In genomic region chr2:166042768-166043390, GRCh38 we compare ENCODE assay signal across 12 cellular contexts.
"Had no signal": no experiment of that assay in that cellular context is flagged by ENCODE, and none has a peak within 500 bp of the region (broad histone marks: within the 10 kb centered on the region; RNA-seq: fewer than 3 reads in every experiment).

No MANE protein-coding gene starts in this region.

- H3K4me3 ChIP-seq: ascending aorta, dorsolateral prefrontal cortex, psoas muscle, sigmoid colon, thoracic aorta, upper lobe of right lung had no signal

- DNase-seq: activated CD4-positive, CD25-positive, alpha-beta regulatory T cell treated with anti-CD3 and anti-CD28 coated beads, Interleukin-2, amount 50 U/mL, for 72 hours; activated naive CD8-positive, alpha-beta T cell treated with anti-CD3 and anti-CD28 coated beads, Interleukin-2, amount 10 ng/mL, durations not matched to agents 7 days and 5 days; dorsolateral prefrontal cortex; endodermal cell; foreskin melanocyte; left colon; psoas muscle; sigmoid colon; stimulated activated CD4-positive, alpha-beta T cell treated with anti-CD3 and anti-CD28 coated beads, Interleukin-1b, Interleukin-23, amount 100 ng/mL, for 48 hours; upper lobe of right lung had no signal

- H3K27me3 ChIP-seq: ascending aorta, dorsolateral prefrontal cortex, sigmoid colon, upper lobe of right lung had no signal

- H3K4me1 ChIP-seq: ascending aorta, psoas muscle, sigmoid colon, upper lobe of right lung had no signal

- H3K27ac ChIP-seq: ascending aorta, dorsolateral prefrontal cortex, psoas muscle, sigmoid colon, thoracic aorta, upper lobe of right lung had no signal

- ATAC-seq: left colon, psoas muscle, upper lobe of right lung had no signal

- H3K9me3 ChIP-seq: ascending aorta, psoas muscle, sigmoid colon, thoracic aorta, upper lobe of right lung had no signal

- H3K36me3 ChIP-seq: ascending aorta, sigmoid colon, thoracic aorta, upper lobe of right lung had no signal
